Comparison of ENCODE assay signal across 8 cellular contexts in genomic region chr10:133318494-133319127, GRCh38. TPM values are rescaled to one million over a fixed set of nuclear protein-coding genes. Genes with fewer than 3 reads are reported as not detected.
A peak's percentile ranks its signal among the peaks of the same experiment; 100 is the strongest.
DNase-seq lines count a peak whose midpoint lies in the region; ATAC-seq and TF ChIP-seq lines count a peak whose summit lies in the region.

No MANE protein-coding gene starts in this region.

- TF ChIP-seq POLR2A in prostate gland (IDR thresholded peaks at IDR 0.05) = no peak

- H3K9me3 ChIP-seq in HUES6 (ENCODE audit: control insufficient read depth, insufficient read depth, low read depth, low read length) = no peaks in the 10 kb centered on the region
- no peaks in the 10 kb centered on the region for H3K9me3 ChIP-seq in prostate gland

- H3K9ac ChIP-seq in HUES6 (ENCODE audit: low read length) = no peak overlapping the region

- 8% methylated on average over 51 of the region's 51 CpGs for WGBS in prostate gland

- H3K27ac ChIP-seq in HUES6 (ENCODE audit: low read depth, low read length) (no peak overlapping the region), prostate gland (no peak overlapping the region)

- intact Hi-C loops in Right ventricle myocardium superior (cut with DNase I) (no loop called here), prostate gland (cut with DNase I) (loop anchor here (5.0 kb wide), 1 partner anchor 481 kb away; no protein-coding TSS in a partner anchor)

- peak; percentile 56 for DNase-seq in Ammon's horn (ENCODE audit: low spot score)
- peak; percentile 60 for DNase-seq in SHP77 treated with DMSO at 0.1 percent for 48 hours (lab: John Stamatoyannopoulos, UW)
- DNase-seq in activated naive CD4-positive, alpha-beta T cell (lab: John Stamatoyannopoulos, UW) = peak; percentile 29 to 63 (median 42)
- DNase-seq in Right ventricle myocardium superior = peak; percentile 72
- no peak for DNase-seq in prostate gland (ENCODE audit: low spot score)
- no peak for DNase-seq in OCI-M2 (lab: John Stamatoyannopoulos, UW; ENCODE audit: unreplicated experiment)

- H3K4me1 ChIP-seq in HUES6 (ENCODE audit: control insufficient read depth, insufficient read depth, low read length) (no peaks in the 10 kb centered on the region), prostate gland (replicated peaks) (no peaks in the 10 kb centered on the region)

- H3K36me3 ChIP-seq in HUES6 (ENCODE audit: control insufficient read depth, insufficient read depth, low read length) = no peaks in the 10 kb centered on the region
- no peaks in the 10 kb centered on the region for H3K36me3 ChIP-seq in prostate gland

- H3K27me3 ChIP-seq in HUES6 (ENCODE audit: control insufficient read depth, insufficient read depth, low read length) (peaks cover 10% of the 10 kb centered on the region), prostate gland (replicated peaks; ENCODE audit: insufficient read depth) (no peaks in the 10 kb centered on the region)

- peak; percentile 86 for ATAC-seq in GM19351 (IDR thresholded peaks at IDR 0.05; ENCODE audit: unreplicated experiment)
- peak; percentile 91 for ATAC-seq in Right ventricle myocardium superior (ENCODE audit: poor library complexity)

- H3K4me3 ChIP-seq in HUES6 (ENCODE audit: low read depth, low read length) = peak overlapping the region; percentile 76
- H3K4me3 ChIP-seq in prostate gland = peak overlapping the region in 1 of 2 donors; percentile 24

- peak; percentile 21 to 68 (median 54) for TF ChIP-seq CTCF in prostate gland (IDR thresholded peaks at IDR 0.05)

RNA-seq across cellular contexts. Expression of gene ZNF511, which starts 9.9 kb away (rescaled TPM):
- 44.8 TPM for total RNA-seq in Right ventricle myocardium superior
- 10 to 100 TPM; 52.8 to 57.6 TPM for total RNA-seq in prostate gland

RNA-seq across cellular contexts. Expression of gene TUBGCP2, which starts 9.9 kb away (rescaled TPM):
- total RNA-seq in Right ventricle myocardium superior = 38.5 TPM
- total RNA-seq in prostate gland = 10 to 100 TPM; 53.5 to 78.5 TPM

RNA-seq across cellular contexts. Expression of gene CALY, which starts 18.1 kb away (rescaled TPM):
- total RNA-seq in Right ventricle myocardium superior (not detected), prostate gland (1 to 10 TPM in 1 of 2 donors, not detected in 1; 9.4 TPM)

RNA-seq across cellular contexts. Expression of gene PRAP1, which starts 28.6 kb away (rescaled TPM):
- not detected for total RNA-seq in Right ventricle myocardium superior
- 1 to 10 TPM in 1 of 2 donors, not detected in 1; 6.6 TPM for total RNA-seq in prostate gland

RNA-seq across cellular contexts. Expression of gene FUOM, which starts 39.2 kb away (rescaled TPM):
- total RNA-seq in Right ventricle myocardium superior (7.4 TPM), prostate gland (10 to 100 TPM in 1 of 2 donors, 1 to 10 TPM in 1; 8.7 to 11.4 TPM)

Comparison
In these comparisons a context has a peak if more than half of its experiments do, and no peak if none do; other contexts are left out.
1. DNase-seq: peak in Ammon's horn (single experiment), SHP77 treated with DMSO at 0.1 percent for 48 hours (single experiment), activated naive CD4-positive, alpha-beta T cell (4 of 4) and Right ventricle myocardium superior (single experiment); none in prostate gland (single experiment) and OCI-M2 (single experiment).